In genomic region chr3:150050510-150050909, GRCh38 we compare ENCODE assay signal across 28 cellular contexts.
DNase-seq lines count a peak whose midpoint lies in the region; ATAC-seq, FAIRE-seq and TF ChIP-seq lines count a peak whose summit lies in the region.
"Had no signal": no experiment of that assay in that cellular context is flagged by ENCODE, and none has a peak within 500 bp of the region (broad histone marks: within the 10 kb centered on the region; RNA-seq: fewer than 3 reads in every experiment).

No MANE protein-coding gene starts in this region.

- H3K4me3 Mint-ChIP-seq in activated naive CD4-positive, alpha-beta T cell treated with anti-CD3 and anti-CD28 coated beads, Interleukin-2, amount 50 U/mL, for 24 hours = no peak overlapping the region
- peak overlapping the region; percentile 21 for H3K4me3 Mint-ChIP-seq in activated naive CD8-positive, alpha-beta T cell treated with anti-CD3 and anti-CD28 coated beads, Interleukin-2, amount 10 ng/mL, durations not matched to agents 7 days and 5 days
- no peak overlapping the region for H3K4me3 Mint-ChIP-seq in CD4-positive, alpha-beta memory T cell
- H3K4me3 Mint-ChIP-seq: CD4-positive, alpha-beta T cell had no signal

- no peaks in the 10 kb centered on the region for H3K9me3 Mint-ChIP-seq in activated naive CD4-positive, alpha-beta T cell treated with anti-CD3 and anti-CD28 coated beads, Interleukin-2, amount 50 U/mL, for 24 hours
- no peaks in the 10 kb centered on the region for H3K9me3 Mint-ChIP-seq in activated naive CD8-positive, alpha-beta T cell treated with anti-CD3 and anti-CD28 coated beads, Interleukin-2, amount 10 ng/mL, durations not matched to agents 7 days and 5 days
- no peaks in the 10 kb centered on the region for H3K9me3 Mint-ChIP-seq in CD4-positive, alpha-beta memory T cell
- H3K9me3 Mint-ChIP-seq: CD4-positive, alpha-beta T cell had no signal

- no peak for ATAC-seq in activated naive CD8-positive, alpha-beta T cell treated with anti-CD3 and anti-CD28 coated beads, Interleukin-2, amount 10 ng/mL, durations not matched to agents 7 days and 5 days (ENCODE audit: low read depth)
- ATAC-seq: HCT116 had no signal

- no peak for TF ChIP-seq CTCF in kidney (IDR thresholded peaks at IDR 0.05; ENCODE audit: borderline replicate concordance, extremely low read depth, insufficient read depth)
- TF ChIP-seq CTCF in ascending aorta (IDR thresholded peaks at IDR 0.05) = no peak

- no peaks in the 10 kb centered on the region for H3K4me1 ChIP-seq in kidney (ENCODE audit: control insufficient read depth in 1 of 2, insufficient read depth in 1 of 2, low read depth in 1 of 2, low read length in 2 of 2)
- H3K4me1 ChIP-seq in ascending aorta = no peaks in the 10 kb centered on the region
- H3K4me1 ChIP-seq in CD4-positive, alpha-beta memory T cell (ENCODE audit: insufficient read depth, low read length) = no peaks in the 10 kb centered on the region
- H3K4me1 ChIP-seq: BLaER1 had no signal

- DNase-seq in activated naive CD4-positive, alpha-beta T cell (lab: John Stamatoyannopoulos, UW) = no peak
- no peak for DNase-seq in activated naive CD8-positive, alpha-beta T cell treated with anti-CD3 and anti-CD28 coated beads, Interleukin-2, amount 10 ng/mL, durations not matched to agents 7 days and 5 days
- DNase-seq in kidney = peak; percentile 59
- DNase-seq in ascending aorta (ENCODE audit: low spot score in 2 of 2) = no peak
- no peak for DNase-seq in NCI-H187 (lab: John Stamatoyannopoulos, UW)
- DNase-seq in D341Med (ENCODE audit: low spot score) = no peak
- DNase-seq in CD4-positive, alpha-beta memory T cell = no peak
- DNase-seq: ACHN; CD4-positive, alpha-beta T cell; DMS153; GM23248; IMR-90; NCI-H1092; NCI-H1436; NCI-H1930; NCI-H226; NCI-H510A treated with DMSO at 0.1 percent for 48 hours; NCI-H748 treated with DMSO at 0.1 percent for 48 hours; OCI-M1; SHP77 treated with DMSO at 0.1 percent for 48 hours; SW 1271 had no signal

- H3K27me3 ChIP-seq in ascending aorta = no peaks in the 10 kb centered on the region
- H3K27me3 ChIP-seq in CD4-positive, alpha-beta memory T cell (ENCODE audit: insufficient read depth, low read length) = no peaks in the 10 kb centered on the region
- H3K27me3 ChIP-seq: BLaER1 had no signal

- H3K4me3 ChIP-seq in kidney (ENCODE audit: low read length in 2 of 2) (no peak overlapping the region), ascending aorta (no peak overlapping the region)
- no peak overlapping the region for H3K4me3 ChIP-seq in CD4-positive, alpha-beta memory T cell (ENCODE audit: low read length in 2 of 2)
- H3K4me3 ChIP-seq: BLaER1, GM23248, SK-N-MC had no signal

- intact Hi-C loops in kidney (cut with DNase I) = no loop called here
- intact Hi-C loops in ascending aorta (cut with DNase I) = no loop called here
- intact Hi-C loops in CD4-positive, alpha-beta memory T cell (cut with micrococcal nuclease) = no loop called here

- POLR2A ChIA-PET in activated naive CD8-positive, alpha-beta T cell treated with anti-CD3 and anti-CD28 coated beads, Interleukin-2, amount 10 ng/mL, durations not matched to agents 7 days and 5 days (lab: Charles Lee) = no interaction called here
- POLR2A ChIA-PET in CD4-positive, alpha-beta memory T cell (lab: Charles Lee; ENCODE audit: partially characterized antibody) = no interaction called here

- H3K9ac ChIP-seq in kidney (ENCODE audit: low read length in 2 of 2) = no peak overlapping the region
- H3K9ac ChIP-seq: BLaER1, GM23248 had no signal

- peak overlapping the region; percentile 3 for H3K27ac Mint-ChIP-seq in activated naive CD4-positive, alpha-beta T cell treated with anti-CD3 and anti-CD28 coated beads, Interleukin-2, amount 50 U/mL, for 24 hours
- no peak overlapping the region for H3K27ac Mint-ChIP-seq in activated naive CD8-positive, alpha-beta T cell treated with anti-CD3 and anti-CD28 coated beads, Interleukin-2, amount 10 ng/mL, durations not matched to agents 7 days and 5 days
- H3K27ac Mint-ChIP-seq in CD4-positive, alpha-beta memory T cell = no peak overlapping the region
- H3K27ac Mint-ChIP-seq: CD4-positive, alpha-beta T cell had no signal

- H3K36me3 ChIP-seq in kidney (ENCODE audit: control insufficient read depth in 1 of 2, insufficient read depth in 2 of 2, low read length in 2 of 2) (no peaks in the 10 kb centered on the region), ascending aorta (no peaks in the 10 kb centered on the region)
- H3K36me3 ChIP-seq in CD4-positive, alpha-beta memory T cell (ENCODE audit: insufficient read depth, low read length) = no peaks in the 10 kb centered on the region
- H3K36me3 ChIP-seq: BLaER1 had no signal

- H3K4me1 Mint-ChIP-seq in activated naive CD4-positive, alpha-beta T cell treated with anti-CD3 and anti-CD28 coated beads, Interleukin-2, amount 50 U/mL, for 24 hours = no peaks in the 10 kb centered on the region
- no peaks in the 10 kb centered on the region for H3K4me1 Mint-ChIP-seq in activated naive CD8-positive, alpha-beta T cell treated with anti-CD3 and anti-CD28 coated beads, Interleukin-2, amount 10 ng/mL, durations not matched to agents 7 days and 5 days
- no peaks in the 10 kb centered on the region for H3K4me1 Mint-ChIP-seq in CD4-positive, alpha-beta memory T cell

- H3K27me3 Mint-ChIP-seq in activated naive CD4-positive, alpha-beta T cell treated with anti-CD3 and anti-CD28 coated beads, Interleukin-2, amount 50 U/mL, for 24 hours = peaks cover 7% of the 10 kb centered on the region
- peaks cover 6% of the 10 kb centered on the region for H3K27me3 Mint-ChIP-seq in activated naive CD8-positive, alpha-beta T cell treated with anti-CD3 and anti-CD28 coated beads, Interleukin-2, amount 10 ng/mL, durations not matched to agents 7 days and 5 days
- peaks cover 9 to 13% of the 10 kb centered on the region in 2 donors for H3K27me3 Mint-ChIP-seq in CD4-positive, alpha-beta memory T cell

- CTCF ChIA-PET in CD4-positive, alpha-beta memory T cell (lab: Charles Lee; ENCODE audit: partially characterized antibody) = no interaction called here

- H3K27ac ChIP-seq in kidney (ENCODE audit: low read depth in 2 of 2, low read length in 2 of 2) (no peak overlapping the region), ascending aorta (no peak overlapping the region)
- H3K27ac ChIP-seq in CD4-positive, alpha-beta memory T cell (ENCODE audit: low read depth, low read length) = no peak overlapping the region
- H3K27ac ChIP-seq: 22Rv1, BLaER1, GM23248, SK-N-MC had no signal

- H3K36me3 Mint-ChIP-seq in activated naive CD4-positive, alpha-beta T cell treated with anti-CD3 and anti-CD28 coated beads, Interleukin-2, amount 50 U/mL, for 24 hours = no peaks in the 10 kb centered on the region
- no peaks in the 10 kb centered on the region for H3K36me3 Mint-ChIP-seq in activated naive CD8-positive, alpha-beta T cell treated with anti-CD3 and anti-CD28 coated beads, Interleukin-2, amount 10 ng/mL, durations not matched to agents 7 days and 5 days
- H3K36me3 Mint-ChIP-seq in CD4-positive, alpha-beta memory T cell = no peaks in the 10 kb centered on the region

- H3K9me3 ChIP-seq in kidney (ENCODE audit: control insufficient read depth in 1 of 2, low read length in 2 of 2) (no peaks in the 10 kb centered on the region), ascending aorta (no peaks in the 10 kb centered on the region)
- H3K9me3 ChIP-seq in CD4-positive, alpha-beta memory T cell (ENCODE audit: control insufficient read depth in 1 of 2, low read length in 2 of 2) = no peaks in the 10 kb centered on the region
- H3K9me3 ChIP-seq: BLaER1 had no signal

- no peak for FAIRE-seq in kidney (lab: Jason Lieb, UNC)
- FAIRE-seq: G401.6, GM12892 had no signal
